Comparison of ENCODE assay signal across 13 cellular contexts in genomic region chr3:16896094-16896627, GRCh38. TPM values are rescaled to one million over a fixed set of nuclear protein-coding genes. Genes with fewer than 3 reads are reported as not detected.
A peak's percentile ranks its signal among the peaks of the same experiment; 100 is the strongest.
DNase-seq lines count a peak whose midpoint lies in the region; ATAC-seq and TF ChIP-seq lines count a peak whose summit lies in the region.
"Had no signal": no experiment of that assay in that cellular context is flagged by ENCODE, and none has a peak within 500 bp of the region (broad histone marks: within the 10 kb centered on the region; RNA-seq: fewer than 3 reads in every experiment).

No MANE protein-coding gene starts in this region.

- H3K4me1 ChIP-seq in CD4-positive, CD25-positive, alpha-beta regulatory T cell (ENCODE audit: control insufficient read depth, insufficient read depth, low read length, poor library complexity, severe bottlenecking) = peaks cover 43% of the 10 kb centered on the region
- H3K4me1 ChIP-seq in CD8-positive, alpha-beta T cell (ENCODE audit: insufficient read depth, low read length) = peaks cover 88% of the 10 kb centered on the region
- peaks cover 26 to 28% of the 10 kb centered on the region in 2 donors for H3K4me1 ChIP-seq in mucosa of rectum (ENCODE audit: control insufficient read depth in 2 of 2, insufficient read depth in 2 of 2, low read length in 2 of 2)

- peak overlapping the region in 1 of 2 donors; percentile 19 for H3K9ac ChIP-seq in mucosa of rectum (ENCODE audit: low read depth in 1 of 2, low read length in 2 of 2)

- H3K36me3 ChIP-seq in CD4-positive, CD25-positive, alpha-beta regulatory T cell (ENCODE audit: control insufficient read depth, insufficient read depth, low read length) = peaks cover 2% of the 10 kb centered on the region
- H3K36me3 ChIP-seq in CD8-positive, alpha-beta T cell (ENCODE audit: insufficient read depth, low read length) = no peaks in the 10 kb centered on the region
- H3K36me3 ChIP-seq in mucosa of rectum (ENCODE audit: control insufficient read depth in 2 of 2, insufficient read depth in 2 of 2, low read length in 2 of 2) = no peaks in the 10 kb centered on the region
- H3K36me3 ChIP-seq: sigmoid colon, thoracic aorta had no signal

- peaks cover 50 to 87% (median 71%) of the 10 kb centered on the region in 4 donors for H3K4me1 Mint-ChIP-seq in CD4-positive, CD25-positive, alpha-beta regulatory T cell
- H3K4me1 Mint-ChIP-seq in CD8-positive, alpha-beta T cell (ENCODE audit: low read depth) = peaks cover 90% of the 10 kb centered on the region
- peaks cover 68% of the 10 kb centered on the region for H3K4me1 Mint-ChIP-seq in T-helper 17 cell

- H3K27me3 Mint-ChIP-seq in CD4-positive, CD25-positive, alpha-beta regulatory T cell = no peaks in the 10 kb centered on the region
- no peaks in the 10 kb centered on the region for H3K27me3 Mint-ChIP-seq in CD8-positive, alpha-beta T cell (ENCODE audit: low read depth)
- no peaks in the 10 kb centered on the region for H3K27me3 Mint-ChIP-seq in T-helper 17 cell
- H3K27me3 Mint-ChIP-seq: dendritic cell treated with granulocyte-macrophage colony-stimulating factor and Interleukin-4, amounts not matched to agents 40 ng/mL and 50 ng/mL, for 4 days had no signal

- no peaks in the 10 kb centered on the region for H3K36me3 Mint-ChIP-seq in CD4-positive, CD25-positive, alpha-beta regulatory T cell
- H3K36me3 Mint-ChIP-seq in CD8-positive, alpha-beta T cell = peaks cover 3% of the 10 kb centered on the region
- no peaks in the 10 kb centered on the region for H3K36me3 Mint-ChIP-seq in T-helper 17 cell (ENCODE audit: low read depth)

- H3K9me3 ChIP-seq in CD4-positive, CD25-positive, alpha-beta regulatory T cell (ENCODE audit: control insufficient read depth in 2 of 2, low read length in 2 of 2) = no peaks in the 10 kb centered on the region
- no peaks in the 10 kb centered on the region for H3K9me3 ChIP-seq in CD8-positive, alpha-beta T cell (ENCODE audit: low read length)
- H3K9me3 ChIP-seq in T-helper 17 cell (ENCODE audit: control insufficient read depth, low read length, poor library complexity, severe bottlenecking) (no peaks in the 10 kb centered on the region), mucosa of rectum (ENCODE audit: control insufficient read depth in 2 of 2, low read length in 2 of 2) (no peaks in the 10 kb centered on the region)
- H3K9me3 ChIP-seq: sigmoid colon, thoracic aorta had no signal

- no peak for TF ChIP-seq CTCF in CD8-positive, alpha-beta T cell (IDR thresholded peaks at IDR 0.05)

- peaks cover 0 to 2% (median 0%) of the 10 kb centered on the region in 7 donors for H3K9me3 Mint-ChIP-seq in CD4-positive, CD25-positive, alpha-beta regulatory T cell
- H3K9me3 Mint-ChIP-seq in CD8-positive, alpha-beta T cell = no peaks in the 10 kb centered on the region
- H3K9me3 Mint-ChIP-seq: dendritic cell treated with granulocyte-macrophage colony-stimulating factor and Interleukin-4, amounts not matched to agents 40 ng/mL and 50 ng/mL, for 4 days had no signal

- no peak for ATAC-seq in CD4-positive, CD25-positive, alpha-beta regulatory T cell (ENCODE audit: low read depth in 2 of 2)
- ATAC-seq in CD8-positive, alpha-beta T cell = no peak
- ATAC-seq in T-helper 17 cell (no peak), GM18873 (IDR thresholded peaks at IDR 0.05; ENCODE audit: low FRiP score, unreplicated experiment) (no peak)

- no peaks in the 10 kb centered on the region for H3K27me3 ChIP-seq in CD4-positive, CD25-positive, alpha-beta regulatory T cell (ENCODE audit: control insufficient read depth, insufficient read depth, low read length)
- no peaks in the 10 kb centered on the region for H3K27me3 ChIP-seq in CD8-positive, alpha-beta T cell (ENCODE audit: insufficient read depth, low read length)
- no peaks in the 10 kb centered on the region for H3K27me3 ChIP-seq in mucosa of rectum (ENCODE audit: control insufficient read depth in 2 of 2, insufficient read depth in 2 of 2, low read length in 2 of 2)
- H3K27me3 ChIP-seq: sigmoid colon had no signal

- no peak overlapping the region for H3K4me3 ChIP-seq in CD4-positive, CD25-positive, alpha-beta regulatory T cell (ENCODE audit: low read depth, low read length)
- H3K4me3 ChIP-seq in CD8-positive, alpha-beta T cell (ENCODE audit: low read depth, low read length) = no peak overlapping the region
- H3K4me3 ChIP-seq in mucosa of rectum (ENCODE audit: low read length in 2 of 2) = no peak overlapping the region
- H3K4me3 ChIP-seq: sigmoid colon, thoracic aorta had no signal

- intact Hi-C loops in CD8-positive, alpha-beta T cell (cut with DNase I, micrococcal nuclease) = no loop called here

- no peak overlapping the region for H3K27ac ChIP-seq in CD4-positive, CD25-positive, alpha-beta regulatory T cell (ENCODE audit: insufficient read depth, low read length, poor library complexity, severe bottlenecking)
- no peak overlapping the region for H3K27ac ChIP-seq in CD8-positive, alpha-beta T cell (ENCODE audit: low read depth, low read length)
- peak overlapping the region; percentile 39 to 71 for H3K27ac ChIP-seq in mucosa of rectum (ENCODE audit: low read depth in 2 of 2, low read length in 2 of 2)
- H3K27ac ChIP-seq: sigmoid colon, thoracic aorta had no signal

- POLR2A ChIA-PET in CD8-positive, alpha-beta T cell (lab: Charles Lee) = interaction anchor here (0.9 to 2.4 kb wide), 2 partner anchors 12 to 133 kb away, joined by 3 to 6 read pairs; partner anchors contain the start of gene PLCL2

- CTCF ChIA-PET in CD8-positive, alpha-beta T cell (lab: Charles Lee) = interaction anchor here (0.9 to 1.8 kb wide), 2 partner anchors 11 to 67 kb away, joined by 3 to 9 read pairs; partner anchors contain the start of gene PLCL2

- H3K27ac Mint-ChIP-seq in CD4-positive, CD25-positive, alpha-beta regulatory T cell = peak overlapping the region in 2 of 3 donors; percentile 32 to 91
- H3K27ac Mint-ChIP-seq in CD8-positive, alpha-beta T cell = peak overlapping the region; percentile 80
- H3K27ac Mint-ChIP-seq in T-helper 17 cell = peak overlapping the region; percentile 96
- H3K27ac Mint-ChIP-seq: dendritic cell treated with granulocyte-macrophage colony-stimulating factor and Interleukin-4, amounts not matched to agents 40 ng/mL and 50 ng/mL, for 4 days had no signal

- H3K4me3 Mint-ChIP-seq in CD4-positive, CD25-positive, alpha-beta regulatory T cell = peak overlapping the region in 1 of 4 donors; percentile 8
- H3K4me3 Mint-ChIP-seq in CD8-positive, alpha-beta T cell = no peak overlapping the region
- no peak overlapping the region for H3K4me3 Mint-ChIP-seq in T-helper 17 cell
- H3K4me3 Mint-ChIP-seq: dendritic cell treated with granulocyte-macrophage colony-stimulating factor and Interleukin-4, amounts not matched to agents 40 ng/mL and 50 ng/mL, for 4 days had no signal

- no peak for DNase-seq in CD4-positive, CD25-positive, alpha-beta regulatory T cell
- no peak for DNase-seq in CD8-positive, alpha-beta T cell
- DNase-seq in T-helper 17 cell (no peak), SKM-1 treated with dmso at 0.1 percent for 144 hours (lab: John Stamatoyannopoulos, UW; ENCODE audit: unreplicated experiment) (no peak)
- DNase-seq in stimulated activated CD4-positive, alpha-beta T cell treated with anti-CD3 and anti-CD28 coated beads, Interleukin-4, amount 100 ng/mL, for 4 hours = no peak
- DNase-seq: activated effector memory CD4-positive, alpha-beta T cell treated with anti-CD3 and anti-CD28 coated beads, Interleukin-2, amount 50 U/mL, for 16 hours; DMS79; mesendoderm; sigmoid colon had no signal

RNA-seq across cellular contexts. Expression of gene PLCL2, which starts 11.4 kb away (rescaled TPM):
- total RNA-seq in CD4-positive, CD25-positive, alpha-beta regulatory T cell = 42.9 TPM
- 10 to 100 TPM; 27.1 to 36.4 (median 32.9) TPM for polyA plus RNA-seq in CD4-positive, CD25-positive, alpha-beta regulatory T cell
- 10 to 100 TPM; 33.1 to 35.8 TPM for total RNA-seq in CD8-positive, alpha-beta T cell
- 10 to 100 TPM; 53.5 to 55.3 TPM for total RNA-seq in T-helper 17 cell

Comparison
In these comparisons a context has a peak if more than half of its experiments do, and no peak if none do; other contexts are left out.
1. H3K27ac ChIP-seq: peak in mucosa of rectum (2 of 2); none in CD4-positive, CD25-positive, alpha-beta regulatory T cell (single experiment) and CD8-positive, alpha-beta T cell (single experiment).
2. Peak in every context shown above with its lines, with median percentiles within 50 percentile points of each other: H3K27ac Mint-ChIP-seq.